In the genomic region with DNA sequence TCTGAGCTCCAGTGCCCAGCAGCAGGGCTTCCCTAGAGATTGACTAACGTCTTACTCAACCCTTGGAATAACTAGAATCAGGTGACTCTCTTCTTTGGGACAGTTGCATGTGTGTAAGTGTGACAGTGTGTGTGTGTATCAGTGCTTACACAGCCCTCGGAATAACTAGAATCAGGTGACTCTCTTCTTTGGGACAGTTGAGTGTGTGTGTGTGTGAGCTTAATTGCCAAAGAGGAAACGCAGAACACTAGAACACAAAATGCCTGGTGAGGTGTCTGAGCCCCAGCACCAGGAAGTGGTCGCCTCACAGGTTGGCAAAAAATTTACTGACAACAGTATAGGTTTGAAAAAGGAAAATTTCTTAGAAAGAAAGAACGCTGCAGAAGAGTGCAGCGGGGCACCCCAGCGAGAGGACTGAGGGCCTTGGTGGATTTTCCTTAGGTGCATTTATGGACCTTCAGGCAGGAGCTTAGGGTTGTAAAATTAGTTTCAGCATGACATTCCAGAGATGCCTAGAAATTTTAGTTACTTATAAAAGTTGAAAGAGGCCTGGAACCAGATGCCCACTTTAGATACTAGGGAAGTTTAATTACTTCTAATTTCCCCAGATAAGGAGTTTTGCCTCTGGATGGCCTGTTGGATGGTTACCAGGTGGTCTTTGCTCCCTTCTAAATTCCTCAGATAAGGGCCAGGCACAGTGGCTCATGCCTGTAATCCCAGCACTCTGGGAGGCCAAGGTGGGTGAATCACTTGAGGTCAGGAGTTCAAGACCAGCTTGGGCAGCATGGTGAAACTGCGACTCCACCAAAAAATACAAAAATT, we compare ENCODE assay signal across 10 cellular contexts. TPM values are rescaled to one million over a fixed set of nuclear protein-coding genes. Genes with fewer than 3 reads are reported as not detected.
A peak's percentile ranks its signal among the peaks of the same experiment; 100 is the strongest.
DNase-seq lines count a peak whose midpoint lies in the region; ATAC-seq and TF ChIP-seq lines count a peak whose summit lies in the region.
"Had no signal": no experiment of that assay in that cellular context is flagged by ENCODE, and none has a peak within 500 bp of the region (broad histone marks: within the 10 kb centered on the region; RNA-seq: fewer than 3 reads in every experiment).

No MANE protein-coding gene starts in this region.

- TF ChIP-seq CTCF in suprapubic skin (IDR thresholded peaks at IDR 0.05), result no peak

- H3K27ac Mint-ChIP-seq in activated CD4-positive, alpha-beta T cell treated with anti-CD3 and anti-CD28 coated beads for 36 hours, result peak overlapping the region; percentile 87
- H3K27ac Mint-ChIP-seq in stimulated activated effector memory CD8-positive, alpha-beta T cell treated with anti-CD3 and anti-CD28 coated beads, Interleukin-12 subunit alpha, Interleukin-12 subunit beta, amount 100 ng/mL, for 72 hours, result peak overlapping the region; percentile 86
- H3K27ac Mint-ChIP-seq: WTC11 had no signal

- 59% methylated on average over 8 of the region's 8 CpGs for WGBS in suprapubic skin

- POLR2A ChIA-PET in activated CD4-positive, alpha-beta T cell treated with anti-CD3 and anti-CD28 coated beads for 36 hours (lab: Charles Lee), result no interaction called here

- peak; percentile 54 for DNase-seq in activated CD4-positive, alpha-beta T cell treated with anti-CD3 and anti-CD28 coated beads for 36 hours
- DNase-seq in activated CD4-positive, alpha-beta T cell treated with anti-CD3 and anti-CD28 coated beads, Interleukin-2, amount 50 U/mL, for 48 hours, result no peak
- DNase-seq in T-helper 2 cell (peak in 3 of 5 experiments; percentile 20 to 88 (median 61)), suprapubic skin (ENCODE audit: low spot score in 2 of 2) (no peak)
- DNase-seq in effector memory CD4-positive, alpha-beta T cell, result peak in 1 of 3 donors; percentile 14
- DNase-seq in stimulated activated effector memory CD8-positive, alpha-beta T cell treated with anti-CD3 and anti-CD28 coated beads, Interleukin-12 subunit alpha, Interleukin-12 subunit beta, amount 100 ng/mL, for 72 hours (ENCODE audit: low spot score in 2 of 2), result no peak
- DNase-seq: NCI-H2227 treated with DMSO at 0.1 percent for 48 hours had no signal

- no peak overlapping the region for H3K4me3 ChIP-seq in effector memory CD4-positive, alpha-beta T cell (ENCODE audit: insufficient read depth, low read depth, low read length, poor library complexity, severe bottlenecking)
- no peak overlapping the region for H3K4me3 ChIP-seq in suprapubic skin

- TF ChIP-seq EP300 in suprapubic skin (IDR thresholded peaks at IDR 0.05), result no peak

- no peaks in the 10 kb centered on the region for H3K27me3 Mint-ChIP-seq in activated CD4-positive, alpha-beta T cell treated with anti-CD3 and anti-CD28 coated beads for 36 hours

- peaks cover 55% of the 10 kb centered on the region for H3K4me1 Mint-ChIP-seq in activated CD4-positive, alpha-beta T cell treated with anti-CD3 and anti-CD28 coated beads for 36 hours
- peaks cover 58% of the 10 kb centered on the region for H3K4me1 Mint-ChIP-seq in stimulated activated effector memory CD8-positive, alpha-beta T cell treated with anti-CD3 and anti-CD28 coated beads, Interleukin-12 subunit alpha, Interleukin-12 subunit beta, amount 100 ng/mL, for 72 hours

- no peaks in the 10 kb centered on the region for H3K9me3 ChIP-seq in effector memory CD4-positive, alpha-beta T cell (ENCODE audit: control insufficient read depth, low read length)
- H3K9me3 ChIP-seq in suprapubic skin, result no peaks in the 10 kb centered on the region

- no peak for ATAC-seq in activated CD4-positive, alpha-beta T cell treated with anti-CD3 and anti-CD28 coated beads for 36 hours
- ATAC-seq in stimulated activated effector memory CD8-positive, alpha-beta T cell treated with anti-CD3 and anti-CD28 coated beads, Interleukin-12 subunit alpha, Interleukin-12 subunit beta, amount 100 ng/mL, for 72 hours, result no peak
- ATAC-seq in HG03025 (IDR thresholded peaks at IDR 0.05; ENCODE audit: low FRiP score, unreplicated experiment), result no peak
- ATAC-seq in HG03521 (IDR thresholded peaks at IDR 0.05; ENCODE audit: unreplicated experiment), result no peak
- ATAC-seq: WTC11 had no signal

- peak overlapping the region; percentile 23 for H3K4me3 Mint-ChIP-seq in activated CD4-positive, alpha-beta T cell treated with anti-CD3 and anti-CD28 coated beads for 36 hours
- peak overlapping the region; percentile 50 for H3K4me3 Mint-ChIP-seq in stimulated activated effector memory CD8-positive, alpha-beta T cell treated with anti-CD3 and anti-CD28 coated beads, Interleukin-12 subunit alpha, Interleukin-12 subunit beta, amount 100 ng/mL, for 72 hours
- H3K4me3 Mint-ChIP-seq: WTC11 had no signal

- no peak for TF ChIP-seq POLR2A in suprapubic skin (IDR thresholded peaks at IDR 0.05)

- H3K27ac ChIP-seq in effector memory CD4-positive, alpha-beta T cell (ENCODE audit: insufficient read depth, low read length, poor library complexity, severe bottlenecking), result peak overlapping the region; percentile 52
- no peak overlapping the region for H3K27ac ChIP-seq in suprapubic skin

- CTCF ChIA-PET in activated CD4-positive, alpha-beta T cell treated with anti-CD3 and anti-CD28 coated beads for 36 hours (lab: Charles Lee), result interaction anchor here (0.5 to 7.1 kb wide), 8 partner anchors 24 to 158 kb away, joined by 3 to 59 read pairs (median 4); no protein-coding TSS in a partner anchor

- H3K36me3 ChIP-seq in effector memory CD4-positive, alpha-beta T cell (ENCODE audit: control insufficient read depth, insufficient read depth, low read length), result no peaks in the 10 kb centered on the region
- peaks cover 10% of the 10 kb centered on the region for H3K36me3 ChIP-seq in suprapubic skin

- no peaks in the 10 kb centered on the region for H3K27me3 ChIP-seq in effector memory CD4-positive, alpha-beta T cell (replicated peaks; ENCODE audit: control insufficient read depth, insufficient read depth, low read length, poor library complexity, severe bottlenecking)
- H3K27me3 ChIP-seq in suprapubic skin, result no peaks in the 10 kb centered on the region

- H3K4me1 ChIP-seq in effector memory CD4-positive, alpha-beta T cell (ENCODE audit: control insufficient read depth, insufficient read depth, low read length, poor library complexity, severe bottlenecking), result peaks cover 38% of the 10 kb centered on the region
- peaks cover 28% of the 10 kb centered on the region for H3K4me1 ChIP-seq in suprapubic skin

- H3K9me3 Mint-ChIP-seq in activated CD4-positive, alpha-beta T cell treated with anti-CD3 and anti-CD28 coated beads for 36 hours (ENCODE audit: low read depth), result no peaks in the 10 kb centered on the region
- no peaks in the 10 kb centered on the region for H3K9me3 Mint-ChIP-seq in stimulated activated effector memory CD8-positive, alpha-beta T cell treated with anti-CD3 and anti-CD28 coated beads, Interleukin-12 subunit alpha, Interleukin-12 subunit beta, amount 100 ng/mL, for 72 hours
- H3K9me3 Mint-ChIP-seq: WTC11 had no signal

- intact Hi-C loops in activated CD4-positive, alpha-beta T cell treated with anti-CD3 and anti-CD28 coated beads for 36 hours (cut with DNase I, micrococcal nuclease), result no loop called here

- peaks cover 21% of the 10 kb centered on the region for H3K36me3 Mint-ChIP-seq in activated CD4-positive, alpha-beta T cell treated with anti-CD3 and anti-CD28 coated beads for 36 hours (ENCODE audit: low read depth)
- H3K36me3 Mint-ChIP-seq in stimulated activated effector memory CD8-positive, alpha-beta T cell treated with anti-CD3 and anti-CD28 coated beads, Interleukin-12 subunit alpha, Interleukin-12 subunit beta, amount 100 ng/mL, for 72 hours, result peaks cover 58% of the 10 kb centered on the region

RNA-seq across cellular contexts. Expression of a gene that starts 3.7 kb away (rescaled TPM):
- 100 to 1,000 TPM in 1 of 2 experiments, 10 to 100 TPM in 1; 95.2 to 113 TPM for total RNA-seq in activated CD4-positive, alpha-beta T cell treated with anti-CD3 and anti-CD28 coated beads for 36 hours
- total RNA-seq in suprapubic skin, result 10 to 100 TPM; 46.7 to 57.6 (median 52.5) TPM

RNA-seq across cellular contexts. Expression of a gene that starts 5.4 kb away (rescaled TPM):
- 10 to 100 TPM; 13.3 to 18.8 TPM for total RNA-seq in activated CD4-positive, alpha-beta T cell treated with anti-CD3 and anti-CD28 coated beads for 36 hours
- total RNA-seq in suprapubic skin, result 10 to 100 TPM in 1 of 4 donors, 1 to 10 TPM in 3; 2.6 to 11.9 (median 6.4) TPM

RNA-seq across cellular contexts. Expression of a gene that starts 33.9 kb away (rescaled TPM):
- total RNA-seq in activated CD4-positive, alpha-beta T cell treated with anti-CD3 and anti-CD28 coated beads for 36 hours, result 10 to 100 TPM in 1 of 2 experiments, 1 to 10 TPM in 1; 7.4 to 10.1 TPM
- 10 to 100 TPM in 1 of 4 donors, 1 to 10 TPM in 3; 3.4 to 10.1 (median 7.7) TPM for total RNA-seq in suprapubic skin

RNA-seq across cellular contexts. Expression of a gene that starts 36.6 kb away (rescaled TPM):
- total RNA-seq in activated CD4-positive, alpha-beta T cell treated with anti-CD3 and anti-CD28 coated beads for 36 hours, result 10 to 100 TPM; 52.9 to 59.2 TPM
- 10 to 100 TPM in 3 of 4 donors, 1 to 10 TPM in 1; 10.0 to 17.5 (median 11.3) TPM for total RNA-seq in suprapubic skin

RNA-seq across cellular contexts. Expression of a gene that starts 43.2 kb away (rescaled TPM):
- 10 to 100 TPM; 85.0 to 93.5 TPM for total RNA-seq in activated CD4-positive, alpha-beta T cell treated with anti-CD3 and anti-CD28 coated beads for 36 hours
- total RNA-seq in suprapubic skin, result 10 to 100 TPM; 33.2 to 46.2 (median 42.6) TPM

Comparison
In these comparisons a context has a peak if more than half of its experiments do, and no peak if none do; other contexts are left out.
1. DNase-seq: peak in activated CD4-positive, alpha-beta T cell treated with anti-CD3 and anti-CD28 coated beads for 36 hours (single experiment) and T-helper 2 cell (3 of 5); none in activated CD4-positive, alpha-beta T cell treated with anti-CD3 and anti-CD28 coated beads, Interleukin-2, amount 50 U/mL, for 48 hours (0 of 2), stimulated activated effector memory CD8-positive, alpha-beta T cell treated with anti-CD3 and anti-CD28 coated beads, Interleukin-12 subunit alpha, Interleukin-12 subunit beta, amount 100 ng/mL, for 72 hours (0 of 2) and suprapubic skin (0 of 2).